In the genomic region with DNA sequence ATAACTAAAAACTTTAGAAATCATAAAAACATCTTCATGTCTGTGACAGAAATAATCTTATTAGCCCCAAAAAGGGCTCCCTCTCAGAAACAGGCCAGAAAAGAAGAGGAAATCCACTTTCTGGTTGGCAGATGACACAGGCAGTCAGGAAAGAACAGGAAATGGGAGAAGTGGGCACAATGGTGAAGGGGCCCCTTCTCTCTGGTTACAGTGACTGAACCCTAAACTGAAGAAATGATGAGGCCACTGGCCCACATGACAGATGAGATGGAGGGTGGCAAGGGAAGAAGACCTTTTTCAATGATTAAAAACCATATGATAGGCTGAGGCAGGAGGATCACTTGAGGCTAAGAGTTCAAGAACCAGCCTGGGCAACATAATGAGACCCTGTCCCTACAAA, we compare ENCODE assay signal across 17 cellular contexts. TPM values are rescaled to one million over a fixed set of nuclear protein-coding genes. Genes with fewer than 3 reads are reported as not detected.
DNase-seq lines count a peak whose midpoint lies in the region; ATAC-seq and TF ChIP-seq lines count a peak whose summit lies in the region.
"Had no signal": no experiment of that assay in that cellular context is flagged by ENCODE, and none has a peak within 500 bp of the region (broad histone marks: within the 10 kb centered on the region; RNA-seq: fewer than 3 reads in every experiment).

No MANE protein-coding gene starts in this region.

- no TSS peak for BruUV-seq in OCI-LY7 (replicated peaks; lab: Mats Ljungman, UMichigan)

- H3K9me3 Mint-ChIP-seq in activated T-cell treated with anti-CD3 and anti-CD28 coated beads, Interleukin-2, amount 50 U/mL, for 24 hours = no peaks in the 10 kb centered on the region
- H3K9me3 Mint-ChIP-seq in memory B cell = no peaks in the 10 kb centered on the region
- H3K9me3 Mint-ChIP-seq: CD8-positive, alpha-beta T cell had no signal

- no peak overlapping the region for H3K4me3 ChIP-seq in OCI-LY7 (ENCODE audit: low read depth, low read length, poor library complexity, severe bottlenecking)
- no peak overlapping the region for H3K4me3 ChIP-seq in heart right ventricle
- H3K4me3 ChIP-seq: PC-9 had no signal

- CTCF ChIA-PET in OCI-LY7 (lab: Charles Lee; ENCODE audit: unreplicated experiment) = no interaction called here
- CTCF ChIA-PET in RWPE1 (lab: Yijun Ruan, JAX) = no interaction called here

- H3K27ac Mint-ChIP-seq in activated T-cell treated with anti-CD3 and anti-CD28 coated beads, Interleukin-2, amount 50 U/mL, for 24 hours = peak overlapping the region; percentile 38
- H3K27ac Mint-ChIP-seq in memory B cell = peak overlapping the region; percentile 70
- H3K27ac Mint-ChIP-seq: CD8-positive, alpha-beta T cell had no signal

- TF ChIP-seq CTCF in OCI-LY7 (conservative IDR thresholded peaks at IDR 0.05; ENCODE audit: low read length) (no peak), heart right ventricle (IDR thresholded peaks at IDR 0.05) (no peak), RWPE1 (conservative IDR thresholded peaks at IDR 0.05; ENCODE audit: low read depth) (no peak)

- H3K4me1 ChIP-seq in OCI-LY7 (ENCODE audit: insufficient read depth, low read length, poor library complexity, severe bottlenecking) = peaks cover 63% of the 10 kb centered on the region
- peaks cover 0 to 11% (median 6%) of the 10 kb centered on the region in 9 donors for H3K4me1 ChIP-seq in heart right ventricle

- no peak overlapping the region for H2AFZ ChIP-seq in OCI-LY7 (ENCODE audit: low read length)
- H2AFZ ChIP-seq: PC-9 had no signal

- H3K4me2 ChIP-seq in OCI-LY7 (ENCODE audit: low read length) = 0 out of 2 replicates have a peak overlapping the region, but pooled peaks have one; percentile 7
- H3K4me2 ChIP-seq: PC-9 had no signal

- H3K79me2 ChIP-seq in OCI-LY7 (ENCODE audit: insufficient read depth, low read depth, low read length) = no peaks in the 10 kb centered on the region

- no peak overlapping the region for H3K4me3 Mint-ChIP-seq in activated T-cell treated with anti-CD3 and anti-CD28 coated beads, Interleukin-2, amount 50 U/mL, for 24 hours
- H3K4me3 Mint-ChIP-seq in memory B cell = no peak overlapping the region
- H3K4me3 Mint-ChIP-seq: CD8-positive, alpha-beta T cell had no signal

- no peak for DNase-seq in activated T-cell treated with anti-CD3 and anti-CD28 coated beads, Interleukin-2, amount 50 U/mL, for 24 hours
- no peak for DNase-seq in activated T-cell treated with anti-CD3 and anti-CD28 coated beads, Interleukin-2, amount 50 U/mL, for 1 hour
- no peak for DNase-seq in OCI-LY7 (ENCODE audit: low spot score)
- DNase-seq in memory B cell (ENCODE audit: low spot score in 2 of 2) = no peak
- DNase-seq in HT-29 (ENCODE audit: low spot score) = no peak
- DNase-seq in heart right ventricle = no peak
- DNase-seq in RWPE1 (ENCODE audit: low spot score) = no peak
- DNase-seq: AML-193; CD8-positive, alpha-beta T cell; DMS79 treated with DMSO at 0.1 percent for 48 hours; GDM1; KBM-7; NCI-H1092; NCI-H2107; NCI-H226; NCI-H526; PC-9 had no signal

- intact Hi-C loops in OCI-LY7 (cut with micrococcal nuclease; ENCODE audit: unreplicated experiment) = no loop called here
- intact Hi-C loops in heart right ventricle (cut with DNase I) = loop anchor here in 3 of 10 donors (5.0 to 10.0 kb wide), 3 partner anchors 62 to 250 kb away; no protein-coding TSS in a partner anchor

- no peaks in the 10 kb centered on the region for H4K20me1 ChIP-seq in OCI-LY7 (ENCODE audit: insufficient read depth, low read length)

- H3K27ac ChIP-seq in OCI-LY7 (ENCODE audit: low read depth, low read length, poor library complexity, severe bottlenecking) (no peak overlapping the region), heart right ventricle (no peak overlapping the region), RWPE1 (no peak overlapping the region)
- H3K27ac ChIP-seq: PC-9 had no signal

- no peaks in the 10 kb centered on the region for H3K27me3 Mint-ChIP-seq in activated T-cell treated with anti-CD3 and anti-CD28 coated beads, Interleukin-2, amount 50 U/mL, for 24 hours
- no peaks in the 10 kb centered on the region for H3K27me3 Mint-ChIP-seq in memory B cell

- ATAC-seq in memory B cell (ENCODE audit: low read depth) (no peak), heart right ventricle (no peak)
- ATAC-seq: CD8-positive, alpha-beta T cell had no signal

- H3K27me3 ChIP-seq in heart right ventricle = no peaks in the 10 kb centered on the region

- H3K9me3 ChIP-seq in OCI-LY7 (ENCODE audit: low read length) = no peaks in the 10 kb centered on the region
- no peaks in the 10 kb centered on the region for H3K9me3 ChIP-seq in heart right ventricle

- no peaks in the 10 kb centered on the region for H3K9me2 ChIP-seq in OCI-LY7 (ENCODE audit: insufficient read depth, low read length)

- H3K36me3 ChIP-seq in OCI-LY7 (ENCODE audit: insufficient read depth, low read length) (no peaks in the 10 kb centered on the region), heart right ventricle (peaks cover 0 to 29% (median 0%) of the 10 kb centered on the region in 9 donors)

- H3K36me3 Mint-ChIP-seq in activated T-cell treated with anti-CD3 and anti-CD28 coated beads, Interleukin-2, amount 50 U/mL, for 24 hours (ENCODE audit: low read depth) = no peaks in the 10 kb centered on the region
- peaks cover 2% of the 10 kb centered on the region for H3K36me3 Mint-ChIP-seq in memory B cell
- H3K36me3 Mint-ChIP-seq: CD8-positive, alpha-beta T cell had no signal

- POLR2A ChIA-PET in OCI-LY7 (lab: Charles Lee) (interaction anchor here (1.5 kb wide), 1 partner anchor 29 kb away, joined by 4 read pairs; no protein-coding TSS in a partner anchor), RWPE1 (lab: Yijun Ruan, JAX; ENCODE audit: low non-redundant PET) (no interaction called here)

- H3K4me1 Mint-ChIP-seq in activated T-cell treated with anti-CD3 and anti-CD28 coated beads, Interleukin-2, amount 50 U/mL, for 24 hours (ENCODE audit: low read depth) = peaks cover 37% of the 10 kb centered on the region
- H3K4me1 Mint-ChIP-seq in memory B cell = peaks cover 50% of the 10 kb centered on the region

RNA-seq across cellular contexts. Expression of gene TCTN1, which starts 21.1 kb away (rescaled TPM):
- 4.0 and 8.7 TPM in 2 replicates for total RNA-seq in OCI-LY7 (2014; rRNA removed; shearing (Covaris generic))
- total RNA-seq in OCI-LY7 (2022) = 19.9 and 21.0 TPM in 2 replicates
- total RNA-seq in HT-29 (2014; rRNA removed; shearing (Covaris generic)) = 3.0 and 5.3 TPM in 2 replicates
- total RNA-seq in heart right ventricle = 10 to 100 TPM; 14.2 to 31.9 (median 25.2) TPM
- 10 to 100 TPM; 16.2 to 49.6 TPM for polyA plus RNA-seq in heart right ventricle

RNA-seq across cellular contexts. Expression of gene PPTC7, which starts 51.9 kb away (rescaled TPM):
- total RNA-seq in OCI-LY7 (2014; rRNA removed; shearing (Covaris generic)) = 8.3 and 11.4 TPM in 2 replicates
- total RNA-seq in OCI-LY7 (2022) (29.7 and 30.6 TPM in 2 replicates), heart right ventricle (100 to 1,000 TPM in 1 of 10 donors, 10 to 100 TPM in 9; 66.0 to 162 (median 79.4) TPM)
- total RNA-seq in HT-29 (2014; rRNA removed; shearing (Covaris generic)) = 3.7 and 6.1 TPM in 2 replicates
- 10 to 100 TPM; 18.9 to 20.4 TPM for polyA plus RNA-seq in heart right ventricle

RNA-seq across cellular contexts. Expression of gene HVCN1, which starts 53.9 kb away (rescaled TPM):
- total RNA-seq in OCI-LY7 (2014; rRNA removed; shearing (Covaris generic)) = 6.4 and 9.3 TPM in 2 replicates
- total RNA-seq in OCI-LY7 (2022) = 4.5 and 4.9 TPM in 2 replicates
- not detected in 2 replicates for total RNA-seq in HT-29 (2014; rRNA removed; shearing (Covaris generic))
- 10 to 100 TPM in 5 of 10 donors, 1 to 10 TPM in 5; 5.1 to 74.1 (median 9.0) TPM for total RNA-seq in heart right ventricle
- polyA plus RNA-seq in heart right ventricle = 10 to 100 TPM; 15.4 to 17.9 TPM
